In the genomic region with DNA sequence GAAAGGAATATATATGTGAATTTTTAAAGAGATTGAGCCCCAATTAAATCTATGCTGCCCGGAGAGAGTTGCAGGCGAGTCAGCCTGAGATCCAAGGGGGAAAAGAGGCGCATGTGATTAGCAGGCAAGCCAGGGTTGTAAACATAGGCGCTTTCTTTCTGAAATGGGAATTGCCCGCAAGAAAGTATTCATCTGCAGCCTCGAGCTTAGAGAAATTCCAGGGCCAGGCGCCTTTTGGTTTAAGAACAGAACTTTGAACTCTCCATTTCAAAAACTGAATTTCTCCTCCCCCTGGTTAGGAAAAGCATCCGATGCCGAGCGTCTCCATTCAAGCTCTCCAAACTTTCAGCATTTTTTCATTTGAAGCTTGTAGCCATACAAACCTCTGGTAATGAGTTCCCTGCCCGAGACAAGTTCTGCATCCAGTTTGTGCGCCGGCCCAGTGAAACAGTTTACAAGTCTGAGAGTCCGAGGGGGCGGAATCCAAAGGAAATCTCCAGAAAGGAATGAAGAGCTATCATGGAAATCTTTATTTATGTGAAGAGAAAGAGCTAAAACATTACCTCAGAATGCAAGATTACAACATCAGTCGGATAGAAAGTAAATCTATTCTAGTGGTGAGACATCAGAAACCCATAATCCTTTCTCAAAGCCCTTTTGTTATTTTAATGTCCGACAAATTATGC, we compare ENCODE assay signal across 12 cellular contexts.
DNase-seq lines count a peak whose midpoint lies in the region; ATAC-seq and TF ChIP-seq lines count a peak whose summit lies in the region.
"Had no signal": no experiment of that assay in that cellular context is flagged by ENCODE, and none has a peak within 500 bp of the region (broad histone marks: within the 10 kb centered on the region; RNA-seq: fewer than 3 reads in every experiment).

No MANE protein-coding gene starts in this region.

- peaks cover 0 to 1% (median 0%) of the 10 kb centered on the region in 3 donors for H3K36me3 Mint-ChIP-seq in naive thymus-derived CD8-positive, alpha-beta T cell
- H3K36me3 Mint-ChIP-seq: activated naive CD4-positive, alpha-beta T cell treated with anti-CD3 and anti-CD28 coated beads, Interleukin-2, amount 10 ng/mL, durations not matched to agents 7 days and 5 days had no signal

- 15 to 21% methylated on average over 17 of the region's 17 CpGs for WGBS in sigmoid colon, 2 donors

- TF ChIP-seq EP300 in sigmoid colon (IDR thresholded peaks at IDR 0.05), result no peak

- peaks cover 0 to 14% (median 13%) of the 10 kb centered on the region in 4 donors for H3K4me1 ChIP-seq in sigmoid colon
- H3K4me1 ChIP-seq: spleen had no signal

- TF ChIP-seq CTCF in cardiac fibroblast (IDR thresholded peaks at IDR 0.05; ENCODE audit: low read depth, low read length), result no peak
- TF ChIP-seq CTCF in sigmoid colon (IDR thresholded peaks at IDR 0.05), result no peak

- intact Hi-C loops in sigmoid colon (cut with DNase I), result no loop called here

- H3K27ac ChIP-seq in sigmoid colon, result peak overlapping the region; percentile 46 to 69 (median 56)
- H3K27ac ChIP-seq: spleen had no signal

- peak; percentile 47 for DNase-seq in GM04503 (ENCODE audit: low read depth)
- peak; percentile 9 to 13 for DNase-seq in cardiac fibroblast (ENCODE audit: low read depth in 2 of 2)
- peak; percentile 31 for DNase-seq in iPS-NIHi7 (ENCODE audit: extremely low spot score)
- peak; percentile 78 for DNase-seq in sigmoid colon
- no peak for DNase-seq in HUDEP-2 (lab: John Stamatoyannopoulos, UW; ENCODE audit: unreplicated experiment in 76 of 76)
- no peak for DNase-seq in naive thymus-derived CD8-positive, alpha-beta T cell
- DNase-seq: activated CD4-positive, CD25-positive, alpha-beta regulatory T cell; activated naive CD4-positive, alpha-beta T cell treated with anti-CD3 and anti-CD28 coated beads, Interleukin-2, amount 10 ng/mL, durations not matched to agents 7 days and 5 days; Karpas-422; spleen had no signal

- H3K36me3 ChIP-seq in sigmoid colon, result no peaks in the 10 kb centered on the region
- H3K36me3 ChIP-seq: spleen had no signal

- no peaks in the 10 kb centered on the region for H3K27me3 ChIP-seq in sigmoid colon

- peaks cover 0 to 2% (median 0%) of the 10 kb centered on the region in 9 donors for H3K9me3 Mint-ChIP-seq in naive thymus-derived CD8-positive, alpha-beta T cell
- H3K9me3 Mint-ChIP-seq: activated naive CD4-positive, alpha-beta T cell treated with anti-CD3 and anti-CD28 coated beads, Interleukin-2, amount 10 ng/mL, durations not matched to agents 7 days and 5 days had no signal

- no peaks in the 10 kb centered on the region for H3K9me3 ChIP-seq in sigmoid colon

- POLR2A ChIA-PET in naive thymus-derived CD8-positive, alpha-beta T cell (lab: Charles Lee), result no interaction called here

- H3K4me3 Mint-ChIP-seq in naive thymus-derived CD8-positive, alpha-beta T cell, result no peak overlapping the region
- H3K4me3 Mint-ChIP-seq: activated naive CD4-positive, alpha-beta T cell treated with anti-CD3 and anti-CD28 coated beads, Interleukin-2, amount 10 ng/mL, durations not matched to agents 7 days and 5 days had no signal

- H3K4me3 ChIP-seq in cardiac fibroblast (replicated peaks in 1 of 2; ENCODE audit: low read depth in 2 of 2, low read length in 2 of 2) (no peak overlapping the region), sigmoid colon (peak overlapping the region in 3 of 4 donors; percentile 19 to 37 (median 23))
- H3K4me3 ChIP-seq: spleen had no signal

- no peak overlapping the region for H3K27ac Mint-ChIP-seq in naive thymus-derived CD8-positive, alpha-beta T cell
- H3K27ac Mint-ChIP-seq: activated naive CD4-positive, alpha-beta T cell treated with anti-CD3 and anti-CD28 coated beads, Interleukin-2, amount 10 ng/mL, durations not matched to agents 7 days and 5 days had no signal

- H3K4me1 Mint-ChIP-seq in naive thymus-derived CD8-positive, alpha-beta T cell, result no peaks in the 10 kb centered on the region
- H3K4me1 Mint-ChIP-seq: activated naive CD4-positive, alpha-beta T cell treated with anti-CD3 and anti-CD28 coated beads, Interleukin-2, amount 10 ng/mL, durations not matched to agents 7 days and 5 days had no signal

- H3K27me3 Mint-ChIP-seq in naive thymus-derived CD8-positive, alpha-beta T cell, result peaks cover 6 to 32% (median 25%) of the 10 kb centered on the region in 5 donors

- ATAC-seq in GM18502 (IDR thresholded peaks at IDR 0.05; ENCODE audit: poor library complexity, unreplicated experiment) (no peak), GM18867 (IDR thresholded peaks at IDR 0.05; ENCODE audit: unreplicated experiment) (no peak)
- ATAC-seq in naive thymus-derived CD8-positive, alpha-beta T cell, result no peak

- TF ChIP-seq POLR2A in sigmoid colon (IDR thresholded peaks at IDR 0.05), result no peak

Comparison
In these comparisons a context has a peak if more than half of its experiments do, and no peak if none do; other contexts are left out.
1. DNase-seq: peak in GM04503 (single experiment), cardiac fibroblast (2 of 2), iPS-NIHi7 (single experiment) and sigmoid colon (single experiment); none in HUDEP-2 (0 of 76) and naive thymus-derived CD8-positive, alpha-beta T cell (0 of 10).
2. H3K4me3 ChIP-seq: peak in sigmoid colon (3 of 4); none in cardiac fibroblast (0 of 2).